In genomic region chr1:63321788-63322247, GRCh38 we compare ENCODE assay signal across 9 cellular contexts. TPM values are rescaled to one million over a fixed set of nuclear protein-coding genes. Genes with fewer than 3 reads are reported as not detected.
A peak's percentile ranks its signal among the peaks of the same experiment; 100 is the strongest.
DNase-seq lines count a peak whose midpoint lies in the region; ATAC-seq, FAIRE-seq and TF ChIP-seq lines count a peak whose summit lies in the region.
"Had no signal": no experiment of that assay in that cellular context is flagged by ENCODE, and none has a peak within 500 bp of the region (broad histone marks: within the 10 kb centered on the region; RNA-seq: fewer than 3 reads in every experiment).

No MANE protein-coding gene starts in this region.

- H3K27ac ChIP-seq in kidney (ENCODE audit: low read depth in 2 of 2, low read length in 2 of 2), result no peak overlapping the region
- peak overlapping the region in 1 of 4 donors; percentile 5 for H3K27ac ChIP-seq in transverse colon
- no peak overlapping the region for H3K27ac ChIP-seq in caudate nucleus (ENCODE audit: low read depth, low read length)

- H3K4me1 Mint-ChIP-seq in stimulated activated naive CD8-positive, alpha-beta T cell treated with anti-CD3 and anti-CD28 coated beads, Interleukin-15, Interleukin-2, amounts not matched to agents 100 ng/mL and 50 ng/mL, for 24 hours (ENCODE audit: low read depth), result peaks cover 53% of the 10 kb centered on the region
- H3K4me1 Mint-ChIP-seq in activated CD4-positive, alpha-beta memory T cell treated with anti-CD3 and anti-CD28 coated beads, Interleukin-2, amount 10 ng/mL, durations not matched to agents 7 days and 5 days, result peaks cover 54% of the 10 kb centered on the region

- H3K27ac Mint-ChIP-seq in stimulated activated naive CD8-positive, alpha-beta T cell treated with anti-CD3 and anti-CD28 coated beads, Interleukin-15, Interleukin-2, amounts not matched to agents 100 ng/mL and 50 ng/mL, for 24 hours, result peak overlapping the region; percentile 70
- peak overlapping the region; percentile 55 for H3K27ac Mint-ChIP-seq in activated CD4-positive, alpha-beta memory T cell treated with anti-CD3 and anti-CD28 coated beads, Interleukin-2, amount 10 ng/mL, durations not matched to agents 7 days and 5 days

- peaks cover 74% of the 10 kb centered on the region for H3K27me3 Mint-ChIP-seq in stimulated activated naive CD8-positive, alpha-beta T cell treated with anti-CD3 and anti-CD28 coated beads, Interleukin-15, Interleukin-2, amounts not matched to agents 100 ng/mL and 50 ng/mL, for 24 hours
- peaks cover 72% of the 10 kb centered on the region for H3K27me3 Mint-ChIP-seq in activated CD4-positive, alpha-beta memory T cell treated with anti-CD3 and anti-CD28 coated beads, Interleukin-2, amount 10 ng/mL, durations not matched to agents 7 days and 5 days

- POLR2A ChIA-PET in activated CD4-positive, alpha-beta memory T cell treated with anti-CD3 and anti-CD28 coated beads, Interleukin-2, amount 10 ng/mL, durations not matched to agents 7 days and 5 days (lab: Charles Lee), result no interaction called here

- in situ Hi-C loops in transverse colon (cut with MboI; ENCODE audit: low pct_ligation_motif_present in 1 of 4, low pct_unique_long_range_greater_than_20kb in 1 of 4, low sequenced_read_pairs in 3 of 4), result no loop called here

- no peak for TF ChIP-seq CTCF in kidney (IDR thresholded peaks at IDR 0.05; ENCODE audit: borderline replicate concordance, extremely low read depth, insufficient read depth)
- no peak for TF ChIP-seq CTCF in transverse colon (IDR thresholded peaks at IDR 0.05)

- H3K4me3 ChIP-seq in kidney (ENCODE audit: low read length in 2 of 2) (peak overlapping the region; percentile 35 to 44), transverse colon (peak overlapping the region; percentile 31 to 64 (median 44))

- H3K9me3 ChIP-seq in kidney (ENCODE audit: control insufficient read depth in 1 of 2, low read length in 2 of 2) (no peaks in the 10 kb centered on the region), transverse colon (no peaks in the 10 kb centered on the region)

- no peak for ATAC-seq in stimulated activated naive CD8-positive, alpha-beta T cell treated with anti-CD3 and anti-CD28 coated beads, Interleukin-15, Interleukin-2, amounts not matched to agents 100 U/mL and 50 U/mL, for 24 hours

- peaks cover 100% of the 10 kb centered on the region for H3K27me3 ChIP-seq in transverse colon

- H3K36me3 Mint-ChIP-seq in stimulated activated naive CD8-positive, alpha-beta T cell treated with anti-CD3 and anti-CD28 coated beads, Interleukin-15, Interleukin-2, amounts not matched to agents 100 ng/mL and 50 ng/mL, for 24 hours (ENCODE audit: low read depth), result peaks cover 9% of the 10 kb centered on the region
- peaks cover 31% of the 10 kb centered on the region for H3K36me3 Mint-ChIP-seq in activated CD4-positive, alpha-beta memory T cell treated with anti-CD3 and anti-CD28 coated beads, Interleukin-2, amount 10 ng/mL, durations not matched to agents 7 days and 5 days (ENCODE audit: low read depth)

- 3 to 7% methylated on average over 12 to 18 of the region's 18 CpGs for WGBS in transverse colon (ENCODE audit: low coverage in 1 of 2), 2 donors

- FAIRE-seq in kidney (lab: Jason Lieb, UNC), result no peak
- FAIRE-seq: GM18507 had no signal

- peaks cover 6% of the 10 kb centered on the region for H3K9me3 Mint-ChIP-seq in stimulated activated naive CD8-positive, alpha-beta T cell treated with anti-CD3 and anti-CD28 coated beads, Interleukin-15, Interleukin-2, amounts not matched to agents 100 ng/mL and 50 ng/mL, for 24 hours
- peaks cover 8% of the 10 kb centered on the region for H3K9me3 Mint-ChIP-seq in activated CD4-positive, alpha-beta memory T cell treated with anti-CD3 and anti-CD28 coated beads, Interleukin-2, amount 10 ng/mL, durations not matched to agents 7 days and 5 days

- TF ChIP-seq EP300 in transverse colon (IDR thresholded peaks at IDR 0.05; ENCODE audit: low read depth), result no peak

- no peak for DNase-seq in stimulated activated naive CD8-positive, alpha-beta T cell treated with anti-CD3 and anti-CD28 coated beads, Interleukin-15, Interleukin-2, amounts not matched to agents 100 U/mL and 50 U/mL, for 24 hours
- DNase-seq in activated CD4-positive, alpha-beta memory T cell treated with anti-CD3 and anti-CD28 coated beads, Interleukin-2, amount 10 ng/mL, durations not matched to agents 7 days and 5 days, result no peak
- DNase-seq in kidney (no peak), transverse colon (no peak), caudate nucleus (lab: John Stamatoyannopoulos, UW) (no peak), medulla oblongata (ENCODE audit: extremely low spot score) (no peak), RPMI8226 (no peak)

- H3K4me1 ChIP-seq in kidney (ENCODE audit: control insufficient read depth in 1 of 2, insufficient read depth in 1 of 2, low read depth in 1 of 2, low read length in 2 of 2), result peaks cover 0 to 4% of the 10 kb centered on the region in 2 donors
- peaks cover 0 to 58% (median 42%) of the 10 kb centered on the region in 4 donors for H3K4me1 ChIP-seq in transverse colon

- intact Hi-C loops in kidney (cut with DNase I) (no loop called here), transverse colon (cut with DNase I; ENCODE audit: low total_unique reads) (no loop called here)

- H3K36me3 ChIP-seq in kidney (ENCODE audit: control insufficient read depth in 1 of 2, insufficient read depth in 2 of 2, low read length in 2 of 2), result no peaks in the 10 kb centered on the region
- no peaks in the 10 kb centered on the region for H3K36me3 ChIP-seq in transverse colon

- TF ChIP-seq POLR2A in transverse colon (IDR thresholded peaks at IDR 0.05), result no peak

- no peak overlapping the region for H3K9ac ChIP-seq in kidney (ENCODE audit: low read length in 2 of 2)

- CTCF ChIA-PET in activated CD4-positive, alpha-beta memory T cell treated with anti-CD3 and anti-CD28 coated beads, Interleukin-2, amount 10 ng/mL, durations not matched to agents 7 days and 5 days (lab: Charles Lee), result interaction anchor here (0.6 kb wide), 1 partner anchor 123 kb away, joined by 3 read pairs; no protein-coding TSS in a partner anchor

- H3K4me3 Mint-ChIP-seq in stimulated activated naive CD8-positive, alpha-beta T cell treated with anti-CD3 and anti-CD28 coated beads, Interleukin-15, Interleukin-2, amounts not matched to agents 100 ng/mL and 50 ng/mL, for 24 hours, result peak overlapping the region; percentile 78
- H3K4me3 Mint-ChIP-seq in activated CD4-positive, alpha-beta memory T cell treated with anti-CD3 and anti-CD28 coated beads, Interleukin-2, amount 10 ng/mL, durations not matched to agents 7 days and 5 days, result peak overlapping the region; percentile 73

RNA-seq across cellular contexts. Expression of gene FOXD3, which starts 0.5 kb away (rescaled TPM):
- total RNA-seq in activated CD4-positive, alpha-beta memory T cell treated with anti-CD3 and anti-CD28 coated beads, Interleukin-2, amount 10 ng/mL, durations not matched to agents 7 days and 5 days, result not detected
- total RNA-seq in kidney (0.31 TPM), transverse colon (under 1 TPM in 2 of 4 donors, not detected in 2; 0.32 to 0.68 TPM)
- polyA plus RNA-seq in kidney (ENCODE audit: insufficient read depth, low read depth, low replicate concordance), result 0.17 TPM

RNA-seq across cellular contexts. Expression of gene ALG6, which starts 45.6 kb away (rescaled TPM):
- total RNA-seq in activated CD4-positive, alpha-beta memory T cell treated with anti-CD3 and anti-CD28 coated beads, Interleukin-2, amount 10 ng/mL, durations not matched to agents 7 days and 5 days, result 10 to 100 TPM; 21.7 to 23.8 TPM
- total RNA-seq in kidney, result 11.2 TPM
- 10.2 TPM for polyA plus RNA-seq in kidney (ENCODE audit: insufficient read depth, low read depth, low replicate concordance)
- total RNA-seq in transverse colon, result 10 to 100 TPM in 2 of 4 donors, 1 to 10 TPM in 1, under 1 TPM in 1; 0.60 to 20.0 (median 9.3) TPM
